Comparison of ENCODE assay signal across 8 cellular contexts in the genomic region with DNA sequence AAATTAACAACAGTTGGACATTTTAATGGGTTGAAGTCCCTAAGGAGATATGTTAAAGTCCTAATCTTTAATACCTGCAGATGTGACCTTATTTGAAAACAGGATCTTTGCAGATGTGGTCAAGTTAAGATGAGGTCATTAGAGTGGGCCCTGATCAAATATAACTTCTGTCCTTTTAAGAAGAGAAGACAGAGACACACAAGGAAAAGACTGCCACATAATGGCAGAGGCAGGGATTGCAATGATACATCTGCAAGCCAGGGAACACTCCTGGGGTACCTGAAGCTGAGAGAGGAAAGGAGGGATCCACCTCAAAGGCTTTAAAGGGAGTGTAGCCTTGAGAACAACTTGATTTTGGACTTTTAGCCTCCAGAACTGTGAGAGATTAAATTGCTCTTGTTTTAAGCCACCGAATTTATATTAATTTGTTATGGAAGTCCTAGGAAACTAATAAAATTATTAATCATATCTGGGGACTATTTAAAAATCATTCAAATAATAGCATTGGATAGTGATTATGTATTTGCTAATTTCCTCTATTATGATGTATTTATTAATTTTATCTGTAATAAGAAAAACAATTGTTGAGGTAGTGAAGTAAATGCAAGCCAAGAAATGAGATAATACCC.
DNase-seq lines count a peak whose midpoint lies in the region; ATAC-seq and TF ChIP-seq lines count a peak whose summit lies in the region.
"Had no signal": no experiment of that assay in that cellular context is flagged by ENCODE, and none has a peak within 500 bp of the region (broad histone marks: within the 10 kb centered on the region; RNA-seq: fewer than 3 reads in every experiment).

No MANE protein-coding gene starts in this region.

- no peak for ATAC-seq in HG02588 (IDR thresholded peaks at IDR 0.05; ENCODE audit: unreplicated experiment)

- peak; percentile 59 for TF ChIP-seq CTCF in GM12875 (IDR thresholded peaks at IDR 0.05; ENCODE audit: borderline replicate concordance, insufficient read depth, low read depth, low read length)
- TF ChIP-seq CTCF in HEK293 (tag by site-specific recombination; IDR thresholded peaks at IDR 0.05) = no peak
- TF ChIP-seq CTCF in epithelial cell of esophagus (IDR thresholded peaks at IDR 0.05; ENCODE audit: insufficient read depth, low read depth, low read length, missing control alignments) = peak; percentile 78
- peak; percentile 62 for TF ChIP-seq CTCF in smooth muscle cell (IDR thresholded peaks at IDR 0.05; ENCODE audit: borderline replicate concordance, insufficient read depth, poor library complexity, severe bottlenecking)

- H3K9me3 ChIP-seq in HEK293 (ENCODE audit: control insufficient read depth, insufficient read depth, low read depth, low read length) (no peaks in the 10 kb centered on the region), smooth muscle cell (replicated peaks; ENCODE audit: low read depth) (no peaks in the 10 kb centered on the region)

- CTCF ChIA-PET in HEK293 (lab: Yijun Ruan, JAX) = interaction anchor here (0.6 to 0.7 kb wide), 2 partner anchors 49 to 398 kb away, joined by 3 read pairs; no protein-coding TSS in a partner anchor

- POLR2A ChIA-PET in HEK293 (lab: Yijun Ruan, JAX) = no interaction called here

- DNase-seq in NCI-H460 (ENCODE audit: extremely low read depth, low read depth) = peak; percentile 43
- DNase-seq in epithelial cell of esophagus (ENCODE audit: low read depth) = peak; percentile 55
- no peak for DNase-seq in smooth muscle cell (lab: John Stamatoyannopoulos, UW; ENCODE audit: unreplicated experiment)
- no peak for DNase-seq in stimulated activated CD4-positive, alpha-beta T cell treated with anti-CD3 and anti-CD28 coated beads, Interleukin-12 subunit alpha, Interleukin-12 subunit beta, amount 100 ng/mL, for 4 hours

- H3K9ac ChIP-seq in smooth muscle cell (ENCODE audit: low read depth) = no peak overlapping the region
- H3K9ac ChIP-seq: parathyroid adenoma had no signal

- H2AFZ ChIP-seq in smooth muscle cell (ENCODE audit: low read depth) = no peak overlapping the region
- H2AFZ ChIP-seq: parathyroid adenoma had no signal

- WGBS in smooth muscle cell (ENCODE audit: low lambda C conversion rate) = 0% methylated on average over 1 of the region's 1 CpG

- no peaks in the 10 kb centered on the region for H3K4me1 ChIP-seq in HEK293 (ENCODE audit: control insufficient read depth, insufficient read depth, low read length)
- H3K4me1 ChIP-seq in smooth muscle cell (ENCODE audit: low read depth) = no peaks in the 10 kb centered on the region
- H3K4me1 ChIP-seq: parathyroid adenoma had no signal

- no peaks in the 10 kb centered on the region for H4K20me1 ChIP-seq in smooth muscle cell (ENCODE audit: low read depth)

- H3K4me3 ChIP-seq in GM12875 (ENCODE audit: low read depth, low read length) (no peak overlapping the region), HEK293 (ENCODE audit: low read depth, low read length) (no peak overlapping the region), epithelial cell of esophagus (ENCODE audit: low read length) (no peak overlapping the region), smooth muscle cell (no peak overlapping the region)

- H3F3A ChIP-seq in smooth muscle cell (ENCODE audit: low read depth) = no peaks in the 10 kb centered on the region

- H3K27ac ChIP-seq in HEK293 (ENCODE audit: extremely low read depth, low read depth, low read length) = no peak overlapping the region
- H3K27ac ChIP-seq in smooth muscle cell (ENCODE audit: low read depth) = no peak overlapping the region
- H3K27ac ChIP-seq: parathyroid adenoma had no signal

- H3K79me2 ChIP-seq in smooth muscle cell (ENCODE audit: low read depth) = no peaks in the 10 kb centered on the region
- H3K79me2 ChIP-seq: parathyroid adenoma had no signal

- H3K36me3 ChIP-seq in HEK293 (ENCODE audit: control insufficient read depth in 2 of 2, insufficient read depth in 1 of 2, low read length in 2 of 2) = no peaks in the 10 kb centered on the region
- no peaks in the 10 kb centered on the region for H3K36me3 ChIP-seq in smooth muscle cell (ENCODE audit: low read depth)

- no peaks in the 10 kb centered on the region for H3K27me3 ChIP-seq in smooth muscle cell (ENCODE audit: low read depth)

- no peak overlapping the region for H3K4me2 ChIP-seq in smooth muscle cell

TF ChIP-seq in HEK293, 187 proteins besides CTCF, POLR2A, EP300 and RAD21:
- TF ChIP-seq ZNF157 (tag by site-specific recombination; IDR thresholded peaks at IDR 0.05) (no peak), ZNF311 (tag by site-specific recombination; IDR thresholded peaks at IDR 0.05; ENCODE audit: borderline replicate concordance) (no peak), ZNF830 (tag by site-specific recombination; IDR thresholded peaks at IDR 0.05; ENCODE audit: low read depth) (no peak), ZNF548 (tag by site-specific recombination; IDR thresholded peaks at IDR 0.05) (no peak), ZNF654 (tag by site-specific recombination; IDR thresholded peaks at IDR 0.05; ENCODE audit: low read depth) (peak; percentile 59), ZNF19 (tag by site-specific recombination; IDR thresholded peaks at IDR 0.05; ENCODE audit: low read depth) (no peak), KLF16 (tag by site-specific recombination; IDR thresholded peaks at IDR 0.05) (no peak), ZNF292 (tag by site-specific recombination; IDR thresholded peaks at IDR 0.05; ENCODE audit: borderline replicate concordance, low read depth) (no peak), ZNF24 (tag by site-specific recombination; IDR thresholded peaks at IDR 0.05) (no peak), ZFHX2 (tag by site-specific recombination; conservative IDR thresholded peaks at IDR 0.05) (no peak)
- TF ChIP-seq, protein P1, sequence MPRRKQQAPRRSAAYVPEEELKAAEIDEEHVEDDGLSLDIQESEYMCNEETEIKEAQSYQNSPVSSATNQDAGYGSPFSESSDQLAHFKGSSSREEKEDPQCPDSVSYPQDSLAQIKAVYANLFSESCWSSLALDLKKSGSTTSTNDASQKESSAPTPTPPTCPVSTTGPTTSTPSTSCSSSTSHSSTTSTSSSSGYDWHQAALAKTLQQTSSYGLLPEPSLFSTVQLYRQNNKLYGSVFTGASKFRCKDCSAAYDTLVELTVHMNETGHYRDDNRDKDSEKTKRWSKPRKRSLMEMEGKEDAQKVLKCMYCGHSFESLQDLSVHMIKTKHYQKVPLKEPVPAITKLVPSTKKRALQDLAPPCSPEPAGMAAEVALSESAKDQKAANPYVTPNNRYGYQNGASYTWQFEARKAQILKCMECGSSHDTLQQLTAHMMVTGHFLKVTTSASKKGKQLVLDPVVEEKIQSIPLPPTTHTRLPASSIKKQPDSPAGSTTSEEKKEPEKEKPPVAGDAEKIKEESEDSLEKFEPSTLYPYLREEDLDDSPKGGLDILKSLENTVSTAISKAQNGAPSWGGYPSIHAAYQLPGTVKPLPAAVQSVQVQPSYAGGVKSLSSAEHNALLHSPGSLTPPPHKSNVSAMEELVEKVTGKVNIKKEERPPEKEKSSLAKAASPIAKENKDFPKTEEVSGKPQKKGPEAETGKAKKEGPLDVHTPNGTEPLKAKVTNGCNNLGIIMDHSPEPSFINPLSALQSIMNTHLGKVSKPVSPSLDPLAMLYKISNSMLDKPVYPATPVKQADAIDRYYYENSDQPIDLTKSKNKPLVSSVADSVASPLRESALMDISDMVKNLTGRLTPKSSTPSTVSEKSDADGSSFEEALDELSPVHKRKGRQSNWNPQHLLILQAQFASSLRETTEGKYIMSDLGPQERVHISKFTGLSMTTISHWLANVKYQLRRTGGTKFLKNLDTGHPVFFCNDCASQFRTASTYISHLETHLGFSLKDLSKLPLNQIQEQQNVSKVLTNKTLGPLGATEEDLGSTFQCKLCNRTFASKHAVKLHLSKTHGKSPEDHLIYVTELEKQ (tag by site-specific recombination; IDR thresholded peaks at IDR 0.05; ENCODE audit: borderline replicate concordance) = no peak
- TF ChIP-seq, protein P2, sequence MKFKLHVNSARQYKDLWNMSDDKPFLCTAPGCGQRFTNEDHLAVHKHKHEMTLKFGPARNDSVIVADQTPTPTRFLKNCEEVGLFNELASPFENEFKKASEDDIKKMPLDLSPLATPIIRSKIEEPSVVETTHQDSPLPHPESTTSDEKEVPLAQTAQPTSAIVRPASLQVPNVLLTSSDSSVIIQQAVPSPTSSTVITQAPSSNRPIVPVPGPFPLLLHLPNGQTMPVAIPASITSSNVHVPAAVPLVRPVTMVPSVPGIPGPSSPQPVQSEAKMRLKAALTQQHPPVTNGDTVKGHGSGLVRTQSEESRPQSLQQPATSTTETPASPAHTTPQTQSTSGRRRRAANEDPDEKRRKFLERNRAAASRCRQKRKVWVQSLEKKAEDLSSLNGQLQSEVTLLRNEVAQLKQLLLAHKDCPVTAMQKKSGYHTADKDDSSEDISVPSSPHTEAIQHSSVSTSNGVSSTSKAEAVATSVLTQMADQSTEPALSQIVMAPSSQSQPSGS (tag by site-specific recombination; IDR thresholded peaks at IDR 0.05; ENCODE audit: low read depth) = peak; percentile 25; the same call in 1 of the 2 replicates
- TF ChIP-seq, protein P3, sequence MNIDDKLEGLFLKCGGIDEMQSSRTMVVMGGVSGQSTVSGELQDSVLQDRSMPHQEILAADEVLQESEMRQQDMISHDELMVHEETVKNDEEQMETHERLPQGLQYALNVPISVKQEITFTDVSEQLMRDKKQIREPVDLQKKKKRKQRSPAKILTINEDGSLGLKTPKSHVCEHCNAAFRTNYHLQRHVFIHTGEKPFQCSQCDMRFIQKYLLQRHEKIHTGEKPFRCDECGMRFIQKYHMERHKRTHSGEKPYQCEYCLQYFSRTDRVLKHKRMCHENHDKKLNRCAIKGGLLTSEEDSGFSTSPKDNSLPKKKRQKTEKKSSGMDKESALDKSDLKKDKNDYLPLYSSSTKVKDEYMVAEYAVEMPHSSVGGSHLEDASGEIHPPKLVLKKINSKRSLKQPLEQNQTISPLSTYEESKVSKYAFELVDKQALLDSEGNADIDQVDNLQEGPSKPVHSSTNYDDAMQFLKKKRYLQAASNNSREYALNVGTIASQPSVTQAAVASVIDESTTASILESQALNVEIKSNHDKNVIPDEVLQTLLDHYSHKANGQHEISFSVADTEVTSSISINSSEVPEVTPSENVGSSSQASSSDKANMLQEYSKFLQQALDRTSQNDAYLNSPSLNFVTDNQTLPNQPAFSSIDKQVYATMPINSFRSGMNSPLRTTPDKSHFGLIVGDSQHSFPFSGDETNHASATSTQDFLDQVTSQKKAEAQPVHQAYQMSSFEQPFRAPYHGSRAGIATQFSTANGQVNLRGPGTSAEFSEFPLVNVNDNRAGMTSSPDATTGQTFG (tag by site-specific recombination; IDR thresholded peaks at IDR 0.05; ENCODE audit: borderline replicate concordance) = no peak

Comparison
In these comparisons a context has a peak if more than half of its experiments do, and no peak if none do; other contexts are left out.
1. DNase-seq: peak in NCI-H460 (single experiment) and epithelial cell of esophagus (single experiment); none in smooth muscle cell (single experiment) and stimulated activated CD4-positive, alpha-beta T cell treated with anti-CD3 and anti-CD28 coated beads, Interleukin-12 subunit alpha, Interleukin-12 subunit beta, amount 100 ng/mL, for 4 hours (single experiment).